Comparison of ENCODE assay signal across 21 cellular contexts in the genomic region with DNA sequence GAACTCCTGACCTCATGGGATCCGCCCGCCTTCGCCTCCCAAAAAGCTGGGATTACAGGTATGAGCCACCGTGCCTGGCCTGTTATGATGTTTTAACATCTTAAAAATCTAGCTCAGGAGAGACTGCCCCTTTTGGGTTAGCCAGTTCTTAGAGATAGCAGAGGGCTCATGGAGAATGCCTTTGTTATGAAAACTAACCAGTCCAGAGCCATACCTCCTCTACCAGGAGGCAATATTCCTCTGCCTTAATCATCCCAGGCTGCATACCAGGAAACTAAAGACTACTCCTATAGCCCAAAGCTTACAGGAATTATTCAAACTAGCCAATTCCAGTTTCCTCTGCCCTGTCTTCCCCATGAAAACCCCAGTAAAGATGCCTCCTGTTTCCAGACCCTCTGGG.
A peak's percentile ranks its signal among the peaks of the same experiment; 100 is the strongest.
DNase-seq lines count a peak whose midpoint lies in the region; FAIRE-seq and TF ChIP-seq lines count a peak whose summit lies in the region.
"Had no signal": no experiment of that assay in that cellular context is flagged by ENCODE, and none has a peak within 500 bp of the region (broad histone marks: within the 10 kb centered on the region; RNA-seq: fewer than 3 reads in every experiment).

No MANE protein-coding gene starts in this region.

- H3K9ac ChIP-seq in astrocyte (ENCODE audit: low read length) (no peak overlapping the region), smooth muscle cell (ENCODE audit: low read depth) (peak overlapping the region; percentile 7)
- H3K9ac ChIP-seq: KMS-11 had no signal

- H3K27me3 ChIP-seq in astrocyte (ENCODE audit: insufficient read depth, low read length), result no peaks in the 10 kb centered on the region
- no peaks in the 10 kb centered on the region for H3K27me3 ChIP-seq in smooth muscle cell (ENCODE audit: low read depth)
- H3K27me3 ChIP-seq in small intestine (ENCODE audit: control insufficient read depth in 2 of 2, insufficient read depth in 2 of 2, low read length in 2 of 2), result no peaks in the 10 kb centered on the region
- H3K27me3 ChIP-seq: Peyer's patch, SJSA1 had no signal

- H3K4me1 Mint-ChIP-seq in HFFc6 (ENCODE audit: low read depth) (peaks cover 48% of the 10 kb centered on the region), astrocyte (ENCODE audit: low read depth, unreplicated experiment) (peaks cover 26% of the 10 kb centered on the region)

- H3K4me2 ChIP-seq in astrocyte (ENCODE audit: low read length) (peak overlapping the region; percentile 29), smooth muscle cell (peak overlapping the region; percentile 81)
- H3K4me2 ChIP-seq: KMS-11 had no signal

- no peak overlapping the region for H3K4me3 Mint-ChIP-seq in HFFc6
- no peak overlapping the region for H3K4me3 Mint-ChIP-seq in astrocyte (ENCODE audit: unreplicated experiment)
- H3K4me3 Mint-ChIP-seq: CD8-positive, alpha-beta memory T cell had no signal

- H3K4me3 ChIP-seq in astrocyte (ENCODE audit: insufficient read depth, low read depth, low read length), result no peak overlapping the region
- no peak overlapping the region for H3K4me3 ChIP-seq in mesodermal cell (ENCODE audit: extremely low read depth, insufficient read depth, low read length, poor library complexity, severe bottlenecking)
- no peak overlapping the region for H3K4me3 ChIP-seq in smooth muscle cell
- H3K4me3 ChIP-seq in small intestine (ENCODE audit: low read depth in 1 of 2, low read length in 2 of 2), result no peak overlapping the region
- H3K4me3 ChIP-seq: Peyer's patch, SJSA1 had no signal

- peaks cover 29% of the 10 kb centered on the region for H3K4me1 ChIP-seq in astrocyte (ENCODE audit: insufficient read depth, low read length)
- peaks cover 23% of the 10 kb centered on the region for H3K4me1 ChIP-seq in mesodermal cell (ENCODE audit: control insufficient read depth, insufficient read depth, low read length, poor library complexity, severe bottlenecking)
- H3K4me1 ChIP-seq in smooth muscle cell (ENCODE audit: low read depth), result peaks cover 20% of the 10 kb centered on the region
- no peaks in the 10 kb centered on the region for H3K4me1 ChIP-seq in small intestine (ENCODE audit: control insufficient read depth in 2 of 2, insufficient read depth in 1 of 2, low read depth in 1 of 2, low read length in 1 of 2)

- H3K9me3 Mint-ChIP-seq in HFFc6 (no peaks in the 10 kb centered on the region), astrocyte (ENCODE audit: unreplicated experiment) (peaks cover 2% of the 10 kb centered on the region)
- H3K9me3 Mint-ChIP-seq: CD8-positive, alpha-beta memory T cell had no signal

- H3K36me3 Mint-ChIP-seq in HFFc6 (ENCODE audit: low read depth) (no peaks in the 10 kb centered on the region; the same call in 1 of the 2 replicates), astrocyte (ENCODE audit: low read depth, unreplicated experiment) (no peaks in the 10 kb centered on the region)

- peaks cover 17% of the 10 kb centered on the region for H3F3A ChIP-seq in smooth muscle cell (ENCODE audit: low read depth)

- DNase-seq in HFFc6, result no peak
- DNase-seq in astrocyte (ENCODE audit: low read depth), result no peak
- no peak for DNase-seq in smooth muscle cell (lab: John Stamatoyannopoulos, UW; ENCODE audit: unreplicated experiment)
- no peak for DNase-seq in small intestine
- DNase-seq in NCI-H345 treated with DMSO at 0.1 percent for 48 hours (lab: John Stamatoyannopoulos, UW; ENCODE audit: unreplicated experiment), result no peak
- no peak for DNase-seq in inferior parietal cortex (ENCODE audit: extremely low spot score)
- DNase-seq: ACHN; C1 segment of cervical spinal cord; CD8-positive, alpha-beta memory T cell; DMS79; NCI-H1417; NCI-H187; NCI-H2107; NCI-H2227 treated with DMSO at 0.1 percent for 48 hours; NCI-H526; Peyer's patch; SW 1271 had no signal

- no peaks in the 10 kb centered on the region for H3K36me3 ChIP-seq in astrocyte (ENCODE audit: insufficient read depth, low read length)
- no peaks in the 10 kb centered on the region for H3K36me3 ChIP-seq in mesodermal cell (ENCODE audit: control insufficient read depth, insufficient read depth, low read length)
- H3K36me3 ChIP-seq in smooth muscle cell (ENCODE audit: low read depth), result no peaks in the 10 kb centered on the region
- H3K36me3 ChIP-seq in small intestine (ENCODE audit: control insufficient read depth in 2 of 2, insufficient read depth in 2 of 2, low read length in 2 of 2), result no peaks in the 10 kb centered on the region
- H3K36me3 ChIP-seq: Peyer's patch, SJSA1 had no signal

- 94 to 96% methylated on average over 4 of the region's 4 CpGs for WGBS in mesodermal cell (ENCODE audit: insufficient coverage in 2 of 2), 2 experiments
- WGBS in smooth muscle cell (ENCODE audit: low lambda C conversion rate), result 75% methylated on average over 4 of the region's 4 CpGs
- 96 to 98% (median 98%) methylated on average over 4 of the region's 4 CpGs for WGBS in small intestine, 3 donors

- TF ChIP-seq CTCF in HFFc6 (IDR thresholded peaks at IDR 0.05), result no peak
- TF ChIP-seq CTCF in astrocyte (IDR thresholded peaks at IDR 0.05; ENCODE audit: insufficient read depth, low read depth, low read length), result no peak
- TF ChIP-seq CTCF in smooth muscle cell (IDR thresholded peaks at IDR 0.05; ENCODE audit: borderline replicate concordance, insufficient read depth, poor library complexity, severe bottlenecking), result no peak

- H2AFZ ChIP-seq in astrocyte (ENCODE audit: low read depth, low read length), result no peak overlapping the region
- peak overlapping the region; percentile 89 for H2AFZ ChIP-seq in smooth muscle cell (ENCODE audit: low read depth)

- H4K20me1 ChIP-seq in astrocyte (ENCODE audit: insufficient read depth, low read length) (no peaks in the 10 kb centered on the region), smooth muscle cell (ENCODE audit: low read depth) (no peaks in the 10 kb centered on the region)

- peak overlapping the region; percentile 16 for H3K27ac ChIP-seq in astrocyte (ENCODE audit: low read depth, low read length)
- peak overlapping the region; percentile 86 for H3K27ac ChIP-seq in mesodermal cell (ENCODE audit: low read depth, low read length, severe bottlenecking)
- peak overlapping the region; percentile 82 for H3K27ac ChIP-seq in smooth muscle cell (ENCODE audit: low read depth)
- H3K27ac ChIP-seq in small intestine (ENCODE audit: low read depth in 1 of 2, low read length in 1 of 2), result no peak overlapping the region
- H3K27ac ChIP-seq: KMS-11, Peyer's patch, SJSA1 had no signal

- no peak for FAIRE-seq in astrocyte (lab: Jason Lieb, UNC)
- FAIRE-seq in small intestine (lab: Jason Lieb, UNC), result no peak
- FAIRE-seq: G401.6 had no signal

- H3K27ac Mint-ChIP-seq in HFFc6 (peak overlapping the region; percentile 9; the same call in 1 of the 2 replicates), astrocyte (ENCODE audit: unreplicated experiment) (peak overlapping the region; percentile 55)

- peaks cover 3% of the 10 kb centered on the region for H3K27me3 Mint-ChIP-seq in HFFc6 (ENCODE audit: insufficient read depth)
- no peaks in the 10 kb centered on the region for H3K27me3 Mint-ChIP-seq in astrocyte (ENCODE audit: low read depth, unreplicated experiment)
- H3K27me3 Mint-ChIP-seq: CD8-positive, alpha-beta memory T cell had no signal

- H3K79me2 ChIP-seq in astrocyte (ENCODE audit: insufficient read depth, low read length) (no peaks in the 10 kb centered on the region), smooth muscle cell (ENCODE audit: low read depth) (no peaks in the 10 kb centered on the region)

- no peaks in the 10 kb centered on the region for H3K9me3 ChIP-seq in astrocyte (ENCODE audit: insufficient read depth, low read depth, low read length)
- no peaks in the 10 kb centered on the region for H3K9me3 ChIP-seq in mesodermal cell (ENCODE audit: control insufficient read depth, low read length)
- no peaks in the 10 kb centered on the region for H3K9me3 ChIP-seq in smooth muscle cell (replicated peaks; ENCODE audit: low read depth)
- no peaks in the 10 kb centered on the region for H3K9me3 ChIP-seq in small intestine (ENCODE audit: control insufficient read depth, low read depth)
- H3K9me3 ChIP-seq: Peyer's patch, SJSA1 had no signal

Comparison
In these comparisons a context has a peak if more than half of its experiments do, and no peak if none do; other contexts are left out.
1. H3K27ac ChIP-seq: peak in astrocyte (single experiment), mesodermal cell (single experiment) and smooth muscle cell (single experiment); none in small intestine (0 of 2).